Comparison of ENCODE assay signal across 33 cellular contexts in the genomic region with DNA sequence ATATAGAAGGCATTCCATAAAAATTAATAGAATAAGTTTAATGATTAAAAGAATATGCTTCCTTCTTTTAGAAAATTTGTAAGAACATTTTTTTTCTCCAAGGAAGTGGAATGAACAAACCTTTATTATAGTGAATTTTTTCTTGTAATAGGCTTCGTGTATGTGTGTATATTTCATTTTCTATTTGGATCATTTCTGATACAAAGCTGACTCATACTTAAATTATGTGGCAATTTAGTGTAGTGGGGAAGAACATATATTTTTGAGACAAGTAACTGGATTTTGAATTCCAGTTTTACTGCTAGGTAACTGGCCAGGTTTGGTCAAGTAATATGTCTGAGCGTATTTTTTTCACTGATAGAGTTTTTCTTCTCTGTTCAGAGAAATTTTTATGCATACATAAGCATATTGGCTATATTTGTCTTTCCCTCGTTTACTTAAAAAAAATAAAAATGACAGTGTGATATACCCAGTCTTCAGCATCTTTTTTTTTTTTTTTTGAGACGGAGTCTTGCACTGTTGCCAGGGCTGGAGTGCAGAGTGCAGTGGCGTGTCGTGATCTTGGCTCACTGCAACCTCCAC. TPM values are rescaled to one million over a fixed set of nuclear protein-coding genes. Genes with fewer than 3 reads are reported as not detected.
DNase-seq lines count a peak whose midpoint lies in the region; ATAC-seq, FAIRE-seq and TF ChIP-seq lines count a peak whose summit lies in the region.
"Had no signal": no experiment of that assay in that cellular context is flagged by ENCODE, and none has a peak within 500 bp of the region (broad histone marks: within the 10 kb centered on the region; RNA-seq: fewer than 3 reads in every experiment).

No MANE protein-coding gene starts in this region.

- intact Hi-C loops in body of pancreas (cut with DNase I) = no loop called here

- H3K4me1 ChIP-seq in astrocyte (ENCODE audit: insufficient read depth, low read length) = no peaks in the 10 kb centered on the region
- no peaks in the 10 kb centered on the region for H3K4me1 ChIP-seq in body of pancreas
- H3K4me1 ChIP-seq: BE2C, HAP-1, left lung, pancreas had no signal

- no peak overlapping the region for H3K4me3 ChIP-seq in astrocyte (ENCODE audit: insufficient read depth, low read depth, low read length)
- no peak overlapping the region for H3K4me3 ChIP-seq in fibroblast of mammary gland (ENCODE audit: control insufficient read depth, low read depth, low read length)
- H3K4me3 ChIP-seq in body of pancreas = no peak overlapping the region
- H3K4me3 ChIP-seq: HAP-1, left lung, pancreas, PC-9 had no signal

- peaks cover 28% of the 10 kb centered on the region for H3K79me2 ChIP-seq in astrocyte (ENCODE audit: insufficient read depth, low read length)

- no peak for TF ChIP-seq POLR2A in body of pancreas (IDR thresholded peaks at IDR 0.05)

- FAIRE-seq in astrocyte (lab: Jason Lieb, UNC) = no peak
- FAIRE-seq: GM12892, pancreas, urothelium cell line had no signal

- no peaks in the 10 kb centered on the region for H3K36me3 Mint-ChIP-seq in astrocyte (ENCODE audit: low read depth, unreplicated experiment)

- H3K4me1 Mint-ChIP-seq in astrocyte (ENCODE audit: low read depth, unreplicated experiment) = no peaks in the 10 kb centered on the region

- no peaks in the 10 kb centered on the region for H3K27me3 Mint-ChIP-seq in astrocyte (ENCODE audit: low read depth, unreplicated experiment)
- H3K27me3 Mint-ChIP-seq: CD8-positive, alpha-beta memory T cell had no signal

- H2AFZ ChIP-seq in astrocyte (ENCODE audit: low read depth, low read length) = no peak overlapping the region
- H2AFZ ChIP-seq: PC-9 had no signal

- ATAC-seq in body of pancreas = no peak
- ATAC-seq: left lung, pancreas had no signal

- 86 to 87% methylated on average over 6 of the region's 6 CpGs for WGBS in body of pancreas, 2 donors

- H3K36me3 ChIP-seq in astrocyte (ENCODE audit: insufficient read depth, low read length) (peaks cover 3% of the 10 kb centered on the region), body of pancreas (replicated peaks in 1 of 2; ENCODE audit: insufficient read depth in 1 of 2, low read depth in 2 of 2) (peaks cover 0 to 2% of the 10 kb centered on the region in 2 donors)
- H3K36me3 ChIP-seq: HAP-1 had no signal

- peaks cover 12% of the 10 kb centered on the region for H4K20me1 ChIP-seq in astrocyte (ENCODE audit: insufficient read depth, low read length)

- no peak overlapping the region for H3K4me2 ChIP-seq in astrocyte (ENCODE audit: low read length)
- H3K4me2 ChIP-seq: PC-9 had no signal

- TF ChIP-seq CTCF in astrocyte (IDR thresholded peaks at IDR 0.05; ENCODE audit: insufficient read depth, low read depth, low read length) (no peak), fibroblast of mammary gland (conservative IDR thresholded peaks at IDR 0.05; ENCODE audit: control insufficient read depth, insufficient read depth, low read depth, low read length) (no peak), body of pancreas (IDR thresholded peaks at IDR 0.05) (no peak)

- no peaks in the 10 kb centered on the region for H3K27me3 ChIP-seq in astrocyte (ENCODE audit: insufficient read depth, low read length)
- no peaks in the 10 kb centered on the region for H3K27me3 ChIP-seq in body of pancreas
- H3K27me3 ChIP-seq: BE2C, left lung, pancreas had no signal

- DNase-seq in A172 (ENCODE audit: low spot score) (peak; percentile 14), HCEC 1CT (peak; percentile 33), astrocyte (ENCODE audit: low read depth) (peak; percentile 14), fibroblast of mammary gland (ENCODE audit: low read depth) (peak; percentile 24), RKO (ENCODE audit: low spot score) (no peak), body of pancreas (no peak), NCI-H226 (no peak)
- DNase-seq in activated CD4-positive, CD25-positive, alpha-beta regulatory T cell treated with anti-CD3 and anti-CD28 coated beads, Interleukin-2, amount 50 U/mL, for 72 hours = no peak
- DNase-seq: activated CD4-positive, alpha-beta T cell treated with anti-CD3 and anti-CD28 coated beads for 1 hour; activated effector memory CD4-positive, alpha-beta T cell treated with Interleukin-2 at 50 U/mL for 16 hours; anterior cingulate cortex; BE2C; CD8-positive, alpha-beta memory T cell; central memory CD4-positive, alpha-beta T cell; glutamatergic neuron; left lung; mesenchymal stem cell; NCI-H1417 treated with DMSO at 0.1 percent for 48 hours; NCI-H2081; NCI-H2227 treated with DMSO at 0.1 percent for 48 hours; NCI-H526 treated with DMSO at 0.1 percent for 48 hours; pancreas; PC-9; Right ventricle myocardium superior; small intestine; stimulated activated CD4-positive, alpha-beta T cell treated with anti-CD3 and anti-CD28 coated beads, Interleukin-1b, Interleukin-23, amount 100 ng/mL, for 48 hours; stimulated activated naive CD4-positive, alpha-beta T cell treated with Interleukin-2 at 50 U/mL for 16 hours had no signal

- no peaks in the 10 kb centered on the region for H3K9me3 Mint-ChIP-seq in astrocyte (ENCODE audit: unreplicated experiment)
- H3K9me3 Mint-ChIP-seq: activated naive CD4-positive, alpha-beta T cell treated with anti-CD3 and anti-CD28 coated beads, Interleukin-2, amount 50 U/mL, for 72 hours; CD8-positive, alpha-beta memory T cell; T-helper 2 cell treated with Interferon-gamma antibody and Interleukin-4, amounts not matched to agents 5 μg/mL and 100 μg/mL, for 36 hours had no signal

- H3K27ac Mint-ChIP-seq in astrocyte (ENCODE audit: unreplicated experiment) = no peak overlapping the region
- H3K27ac Mint-ChIP-seq: activated naive CD4-positive, alpha-beta T cell treated with anti-CD3 and anti-CD28 coated beads, Interleukin-2, amount 50 U/mL, for 72 hours; T-helper 2 cell treated with Interferon-gamma antibody and Interleukin-4, amounts not matched to agents 5 μg/mL and 100 μg/mL, for 36 hours had no signal

- H3K27ac ChIP-seq in astrocyte (ENCODE audit: low read depth, low read length) (no peak overlapping the region), body of pancreas (no peak overlapping the region)
- H3K27ac ChIP-seq: HL-60, left lung, pancreas, PC-9 had no signal

- H3K9ac ChIP-seq in astrocyte (ENCODE audit: low read length) = no peak overlapping the region

- H3K4me3 Mint-ChIP-seq in astrocyte (ENCODE audit: unreplicated experiment) = no peak overlapping the region
- H3K4me3 Mint-ChIP-seq: CD8-positive, alpha-beta memory T cell; T-helper 2 cell treated with Interferon-gamma antibody and Interleukin-4, amounts not matched to agents 5 μg/mL and 100 μg/mL, for 36 hours had no signal

- H3K9me3 ChIP-seq in astrocyte (ENCODE audit: insufficient read depth, low read depth, low read length) = no peaks in the 10 kb centered on the region
- H3K9me3 ChIP-seq in body of pancreas = no peaks in the 10 kb centered on the region
- H3K9me3 ChIP-seq: BE2C, HAP-1, left lung, pancreas had no signal

RNA-seq across cellular contexts. Expression of gene CDK13, which starts 50.8 kb away (rescaled TPM):
- total RNA-seq in A172 (2014; rRNA removed; shearing (Covaris generic)) = 49.3 and 53.2 TPM in 2 replicates
- total RNA-seq in astrocyte (43.7 and 45.3 TPM in 2 replicates), body of pancreas (10 to 100 TPM; 73.2 to 97.6 TPM)

Comparison
In these comparisons a context has a peak if more than half of its experiments do, and no peak if none do; other contexts are left out.
1. DNase-seq: peak in A172 (single experiment), HCEC 1CT (single experiment), astrocyte (single experiment) and fibroblast of mammary gland (single experiment); none in RKO (single experiment), activated CD4-positive, CD25-positive, alpha-beta regulatory T cell treated with anti-CD3 and anti-CD28 coated beads, Interleukin-2, amount 50 U/mL, for 72 hours (single experiment), body of pancreas (0 of 4) and NCI-H226 (single experiment).